2 cellular contexts compared by ENCODE assay signal in genomic region chr1:67059331-67059730, GRCh38.
TF ChIP-seq lines count a peak whose summit lies in the region.

No MANE protein-coding gene starts in this region.

TF ChIP-seq in IMR-90, 13 proteins besides CTCF, POLR2A, EP300 and RAD21:
- TF ChIP-seq MAZ (IDR thresholded peaks at IDR 0.05; ENCODE audit: borderline replicate concordance, low read depth, low read length) (no peak), MAFK (IDR thresholded peaks at IDR 0.05; ENCODE audit: low read depth, low read length) (no peak), CHD1 (IDR thresholded peaks at IDR 0.05; ENCODE audit: low read depth, low read length) (no peak), RCOR1 (IDR thresholded peaks at IDR 0.05; ENCODE audit: insufficient replicate concordance, low read length) (no peak), MXI1 (IDR thresholded peaks at IDR 0.05; ENCODE audit: borderline replicate concordance, low read depth, low read length) (no peak), RFX5 (IDR thresholded peaks at IDR 0.05; ENCODE audit: low read depth, low read length) (no peak), NFE2L2 (IDR thresholded peaks at IDR 0.05; ENCODE audit: low read depth, low read length) (no peak), BHLHE40 (IDR thresholded peaks at IDR 0.05; ENCODE audit: low read depth, low read length) (no peak), CEBPB (IDR thresholded peaks at IDR 0.05; ENCODE audit: low read depth, low read length) (no peak), FOS (IDR thresholded peaks at IDR 0.05; ENCODE audit: low read depth, low read length) (no peak), SMC3 (IDR thresholded peaks at IDR 0.05; ENCODE audit: low read depth, low read length) (no peak), USF2 (IDR thresholded peaks at IDR 0.05; ENCODE audit: low read depth, low read length) (no peak)
- TF ChIP-seq, protein P1, sequence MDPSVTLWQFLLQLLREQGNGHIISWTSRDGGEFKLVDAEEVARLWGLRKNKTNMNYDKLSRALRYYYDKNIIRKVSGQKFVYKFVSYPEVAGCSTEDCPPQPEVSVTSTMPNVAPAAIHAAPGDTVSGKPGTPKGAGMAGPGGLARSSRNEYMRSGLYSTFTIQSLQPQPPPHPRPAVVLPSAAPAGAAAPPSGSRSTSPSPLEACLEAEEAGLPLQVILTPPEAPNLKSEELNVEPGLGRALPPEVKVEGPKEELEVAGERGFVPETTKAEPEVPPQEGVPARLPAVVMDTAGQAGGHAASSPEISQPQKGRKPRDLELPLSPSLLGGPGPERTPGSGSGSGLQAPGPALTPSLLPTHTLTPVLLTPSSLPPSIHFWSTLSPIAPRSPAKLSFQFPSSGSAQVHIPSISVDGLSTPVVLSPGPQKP (IDR thresholded peaks at IDR 0.05; ENCODE audit: borderline replicate concordance, low read depth, low read length), result no peak

TF ChIP-seq in HepG2, 621 proteins besides CTCF, POLR2A, EP300 and RAD21:
- TF ChIP-seq ZNF44 (CRISPR knock-in tag; IDR thresholded peaks at IDR 0.05) (no peak), NFRKB (IDR thresholded peaks at IDR 0.05) (no peak), EHMT2 (IDR thresholded peaks at IDR 0.05; ENCODE audit: borderline replicate concordance, low read depth, low read length) (no peak)
